19 cellular contexts compared by ENCODE assay signal in genomic region chr20:49372095-49372734, GRCh38.
"Had no signal": no experiment of that assay in that cellular context is flagged by ENCODE, and none has a peak within 500 bp of the region (broad histone marks: within the 10 kb centered on the region; RNA-seq: fewer than 3 reads in every experiment).

No MANE protein-coding gene starts in this region.

- FAIRE-seq: frontal cortex, pancreas, urothelium cell line had no signal

- H3K4me1 ChIP-seq: ascending aorta, left lung, pancreas had no signal

- H3K27ac ChIP-seq: ascending aorta, epithelial cell of prostate, heart right ventricle, left lung, pancreas had no signal

- H3K9me3 ChIP-seq: ascending aorta, heart right ventricle, left lung, mucosa of descending colon, pancreas had no signal

- H3K27me3 ChIP-seq: ascending aorta, pancreas had no signal

- H3K4me3 ChIP-seq: ascending aorta, heart right ventricle, left lung, mucosa of descending colon, pancreas had no signal

- DNase-seq: activated CD4-positive, alpha-beta T cell treated with anti-CD3 and anti-CD28 coated beads, Interleukin-2, amount 50 U/mL, for 4 hours; activated CD4-positive, CD25-positive, alpha-beta regulatory T cell treated with anti-CD3 and anti-CD28 coated beads, Interleukin-2, amount 50 U/mL, for 72 hours; activated naive CD4-positive, alpha-beta T cell treated with anti-CD3 and anti-CD28 coated beads for 36 hours; activated naive CD8-positive, alpha-beta T cell treated with anti-CD3 and anti-CD28 coated beads, Interleukin-2, amount 50 U/mL, for 24 hours; activated T-cell treated with anti-CD3 and anti-CD28 coated beads for 4 hours; dermis blood vessel endothelial cell; effector memory CD8-positive, alpha-beta T cell; heart right ventricle; islet precursor cell; left lung; mucosa of descending colon; naive thymus-derived CD4-positive, alpha-beta T cell; pancreas; stimulated activated CD4-positive, alpha-beta T cell treated with anti-CD3 and anti-CD28 coated beads, Interleukin-2, amount 100 ng/mL, for 24 hours had no signal

- ATAC-seq: activated naive CD8-positive, alpha-beta T cell treated with anti-CD3 and anti-CD28 coated beads, Interleukin-2, amount 50 U/mL, for 24 hours; effector memory CD8-positive, alpha-beta T cell; heart right ventricle; left lung; mucosa of descending colon; naive thymus-derived CD4-positive, alpha-beta T cell; pancreas; stimulated activated effector memory CD8-positive, alpha-beta T cell treated with anti-CD3 and anti-CD28 coated beads, Interleukin-12 subunit alpha, Interleukin-12 subunit beta, amount 100 ng/mL, for 72 hours had no signal

- H3K36me3 ChIP-seq: ascending aorta, heart right ventricle, left lung, pancreas had no signal
